Comparison of ENCODE assay signal across 27 cellular contexts in the genomic region with DNA sequence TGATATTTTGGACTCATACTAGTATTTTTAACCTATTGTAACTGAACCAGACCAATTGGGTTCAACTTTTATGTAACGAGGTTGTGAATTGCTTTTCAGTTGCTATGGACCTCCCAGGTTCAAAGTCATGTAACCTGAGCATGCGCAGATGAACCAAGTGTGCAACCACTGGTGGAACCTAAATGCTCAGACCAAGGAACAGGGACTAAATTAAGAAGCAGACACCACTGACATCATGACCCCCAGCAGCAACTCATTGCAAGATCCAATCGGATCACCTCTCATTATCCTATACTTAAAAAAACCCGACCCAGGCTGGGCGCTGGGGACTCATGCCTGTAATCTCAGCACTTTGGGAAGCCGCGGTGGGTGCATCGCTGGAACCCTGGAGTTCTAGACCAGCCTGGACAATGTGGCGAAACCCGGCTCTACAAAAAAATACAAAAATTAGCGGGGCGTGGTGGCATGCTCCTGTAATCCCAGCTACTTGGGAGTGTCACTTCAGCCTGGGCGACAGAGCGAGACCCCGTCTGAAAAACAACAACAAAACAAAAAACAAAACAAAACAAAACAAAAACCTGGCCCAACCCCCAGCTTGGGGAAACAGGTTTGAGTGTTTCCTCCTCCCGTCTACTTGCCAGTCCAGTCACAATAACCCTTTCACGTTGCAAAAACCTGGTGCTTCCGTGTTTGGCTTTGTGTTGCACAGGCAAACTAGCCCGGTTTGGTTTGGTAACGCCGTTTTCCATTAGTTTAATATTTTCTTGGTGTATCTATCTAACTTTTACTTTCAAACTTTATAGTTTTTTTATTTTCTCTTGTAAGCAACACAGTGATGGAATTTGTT. TPM values are rescaled to one million over a fixed set of nuclear protein-coding genes. Genes with fewer than 3 reads are reported as not detected.
DNase-seq lines count a peak whose midpoint lies in the region; ATAC-seq and TF ChIP-seq lines count a peak whose summit lies in the region.
"Had no signal": no experiment of that assay in that cellular context is flagged by ENCODE, and none has a peak within 500 bp of the region (broad histone marks: within the 10 kb centered on the region; RNA-seq: fewer than 3 reads in every experiment).

No MANE protein-coding gene starts in this region.

- H2BK120ac ChIP-seq in trophoblast cell (ENCODE audit: insufficient read depth, low read length, poor library complexity) = no peak overlapping the region

- H3K18ac ChIP-seq in trophoblast cell (ENCODE audit: low read length) = no peak overlapping the region

- CTCF ChIA-PET in HCT116 (lab: Charles Lee) = no interaction called here
- CTCF ChIA-PET in OCI-LY7 (lab: Charles Lee; ENCODE audit: unreplicated experiment) = no interaction called here

- H4K91ac ChIP-seq in trophoblast cell (ENCODE audit: low read depth, low read length) = no peak overlapping the region

- peak overlapping the region; percentile 49 to 64 for H3K4me3 ChIP-seq in HCT116 (replicated peaks in 1 of 2; ENCODE audit: low read depth in 1 of 2, low read length in 2 of 2)
- no peak overlapping the region for H3K4me3 ChIP-seq in OCI-LY7 (ENCODE audit: low read depth, low read length, poor library complexity, severe bottlenecking)
- H3K4me3 ChIP-seq in trophoblast cell (ENCODE audit: low read depth, low read length) = no peak overlapping the region
- H3K4me3 ChIP-seq: esophagus squamous epithelium, PC-9, prostate gland, SJCRH30, skin epidermis, stomach had no signal

- H3K9me2 ChIP-seq in HCT116 (ENCODE audit: insufficient read depth) (no peaks in the 10 kb centered on the region), OCI-LY7 (ENCODE audit: insufficient read depth, low read length) (no peaks in the 10 kb centered on the region)

- no peaks in the 10 kb centered on the region for H3K9me3 ChIP-seq in HCT116 (ENCODE audit: control insufficient read depth in 1 of 2, insufficient read depth in 1 of 2, low read depth in 1 of 2, low read length in 2 of 2)
- no peaks in the 10 kb centered on the region for H3K9me3 ChIP-seq in OCI-LY7 (ENCODE audit: low read length)
- H3K9me3 ChIP-seq in trophoblast cell (ENCODE audit: insufficient read depth, low read depth, low read length) = no peaks in the 10 kb centered on the region
- H3K9me3 ChIP-seq: BE2C, esophagus squamous epithelium, prostate gland, SJCRH30, stomach had no signal

- H3K27me3 ChIP-seq in HCT116 (ENCODE audit: insufficient read depth, low read length) (no peaks in the 10 kb centered on the region), trophoblast cell (ENCODE audit: insufficient read depth, low read length) (no peaks in the 10 kb centered on the region)
- H3K27me3 ChIP-seq: SJCRH30 had no signal

- H4K20me1 ChIP-seq in HCT116 (ENCODE audit: insufficient read depth) = no peaks in the 10 kb centered on the region
- H4K20me1 ChIP-seq in OCI-LY7 (ENCODE audit: insufficient read depth, low read length) = no peaks in the 10 kb centered on the region

- TF ChIP-seq POLR2A in HCT116 (IDR thresholded peaks at IDR 0.05; ENCODE audit: borderline replicate concordance, extremely low read depth, insufficient read depth, insufficient read length) = peak; percentile 72
- no peak for TF ChIP-seq POLR2A in GM18505 (IDR thresholded peaks at IDR 0.05; ENCODE audit: borderline replicate concordance, extremely low read depth, insufficient read depth, insufficient read length)

- TF ChIP-seq RAD21 in HCT116 (IDR thresholded peaks at IDR 0.05; ENCODE audit: low read depth) = no peak

- POLR2A ChIA-PET in HCT116 (lab: Charles Lee) (interaction anchor here (0.8 to 4.3 kb wide), 3 partner anchors 11 to 29 kb away, joined by 3 to 37 read pairs (median 15); a partner anchor contains a TSS), OCI-LY7 (lab: Charles Lee) (interaction anchor here (0.7 to 1.5 kb wide), 6 partner anchors 11 to 1139 kb away, joined by 3 to 6 read pairs (median 4); no protein-coding TSS in a partner anchor)

- H3K9ac ChIP-seq in HCT116 (ENCODE audit: low read length) (peak overlapping the region; percentile 69), trophoblast cell (ENCODE audit: low read length) (no peak overlapping the region)

- H3K79me1 ChIP-seq in trophoblast cell (ENCODE audit: low read length) = no peaks in the 10 kb centered on the region

- H3K27ac ChIP-seq in HCT116 (ENCODE audit: low read depth, low read length) (peak overlapping the region; percentile 73), OCI-LY7 (ENCODE audit: low read depth, low read length, poor library complexity, severe bottlenecking) (no peak overlapping the region), trophoblast cell (ENCODE audit: low read depth, low read length) (no peak overlapping the region)
- H3K27ac ChIP-seq: esophagus squamous epithelium, PC-9, prostate gland, SJCRH30, skin epidermis, stomach had no signal

- no peak overlapping the region for H2AK5ac ChIP-seq in trophoblast cell (ENCODE audit: low read length)

- DNase-seq in HCT116 (ENCODE audit: low read depth, low spot score) = peak; percentile 98
- peak; percentile 5 for DNase-seq in NCI-H187 treated with DMSO at 0.1 percent for 48 hours (lab: John Stamatoyannopoulos, UW)
- no peak for DNase-seq in OCI-LY7 (ENCODE audit: low spot score)
- DNase-seq in trophoblast cell = peak; percentile 91 to 98
- DNase-seq in COLO668 (lab: John Stamatoyannopoulos, UW; ENCODE audit: unreplicated experiment) = no peak
- no peak for DNase-seq in DMS79 (lab: John Stamatoyannopoulos, UW)
- DNase-seq: activated B cell treated with CpG ODN at 0.5 μM for 24 hours; activated CD8-positive, alpha-beta T cell treated with anti-CD3 and anti-CD28 coated beads, Interleukin-2, amount 10 ng/mL, durations not matched to agents 7 days and 5 days; activated naive CD4-positive, alpha-beta T cell treated with anti-CD3 and anti-CD28 coated beads, Interleukin-2, amount 50 U/mL, for 16 hours; activated T-cell treated with anti-CD3 and anti-CD28 coated beads, Interleukin-2, amount 50 U/mL, for 4 hours; BE2C; cerebellar nuclear complex; effector CD8-positive, alpha-beta T cell; esophagus squamous epithelium; HFFc6; Karpas-422; left cardiac atrium; NCI-H1105; NCI-H748 treated with DMSO at 0.1 percent for 48 hours; PC-9; SJCRH30; stimulated activated CD4-positive, alpha-beta T cell treated with anti-CD3 and anti-CD28 coated beads, Interleukin-2, amount 100 ng/mL, for 48 hours; stomach had no signal

- peak overlapping the region; percentile 60 for H4K8ac ChIP-seq in trophoblast cell (ENCODE audit: low read depth, low read length)

- H4K12ac ChIP-seq in trophoblast cell (ENCODE audit: low read depth, low read length) = no peak overlapping the region

- H2BK12ac ChIP-seq in trophoblast cell (ENCODE audit: low read length) = no peak overlapping the region

- no peak overlapping the region for H2BK5ac ChIP-seq in trophoblast cell (ENCODE audit: low read depth, low read length, poor library complexity)

- WGBS in trophoblast cell (ENCODE audit: extremely low coverage, insufficient coverage, insufficient read length) = no CpG with 5 or more reads among the region's 21 CpGs

- no peak overlapping the region for H3K4ac ChIP-seq in trophoblast cell (ENCODE audit: low read depth, low read length)

- H2AFZ ChIP-seq in HCT116 (ENCODE audit: low read depth, low read length, poor library complexity, severe bottlenecking) (peak overlapping the region; percentile 73), OCI-LY7 (ENCODE audit: low read length) (peak overlapping the region; percentile 15; the same call in 1 of the 2 replicates), trophoblast cell (ENCODE audit: insufficient read depth, low read length, poor library complexity) (peak overlapping the region; percentile 63)
- H2AFZ ChIP-seq: PC-9 had no signal

- H3K4me2 ChIP-seq in HCT116 (ENCODE audit: low read length) = peak overlapping the region; percentile 71
- no peak overlapping the region for H3K4me2 ChIP-seq in OCI-LY7 (ENCODE audit: low read length)
- H3K4me2 ChIP-seq in trophoblast cell (ENCODE audit: low read length) = no peak overlapping the region
- H3K4me2 ChIP-seq: PC-9 had no signal

- intact Hi-C loops in HCT116 (cut with micrococcal nuclease) = loop anchor here (1.0 kb wide), 1 partner anchor 11 kb away; a partner anchor contains a TSS
- intact Hi-C loops in OCI-LY7 (cut with micrococcal nuclease; ENCODE audit: unreplicated experiment) = no loop called here

- RAD21 ChIA-PET in HCT116 (lab: Charles Lee; ENCODE audit: low non-redundant PET in 1 of 2, low total read pairs in 2 of 2, uncharacterized antibody in 2 of 2, unreplicated experiment in 2 of 2) = no interaction called here

- H3K79me2 ChIP-seq in HCT116 (ENCODE audit: insufficient read depth, low read length) (no peaks in the 10 kb centered on the region), OCI-LY7 (ENCODE audit: insufficient read depth, low read depth, low read length) (no peaks in the 10 kb centered on the region), trophoblast cell (ENCODE audit: control insufficient read depth, insufficient read depth, low read length, poor library complexity) (no peaks in the 10 kb centered on the region)

- TF ChIP-seq CTCF in HCT116 (IDR thresholded peaks at IDR 0.05 in 2 of 3, conservative IDR thresholded peaks at IDR 0.05 in 1 of 3; ENCODE audit: borderline replicate concordance in 1 of 3, insufficient read depth in 1 of 3, low read depth in 2 of 3, low read length in 2 of 3) (no peak), OCI-LY7 (conservative IDR thresholded peaks at IDR 0.05; ENCODE audit: low read length) (no peak)

- H3K4me1 ChIP-seq in HCT116 (ENCODE audit: control insufficient read depth in 1 of 2, insufficient read depth in 2 of 2, low read length in 2 of 2) = peaks cover 27 to 38% of the 10 kb centered on the region in 2 experiments
- H3K4me1 ChIP-seq in OCI-LY7 (ENCODE audit: insufficient read depth, low read length, poor library complexity, severe bottlenecking) = no peaks in the 10 kb centered on the region
- no peaks in the 10 kb centered on the region for H3K4me1 ChIP-seq in trophoblast cell (ENCODE audit: control insufficient read depth in 1 of 2, insufficient read depth in 2 of 2, low read length in 2 of 2)
- H3K4me1 ChIP-seq: BE2C, esophagus squamous epithelium, prostate gland, SJCRH30, stomach had no signal

- ATAC-seq in HCT116 = peak; percentile 96
- no peak for ATAC-seq in HG02840 (IDR thresholded peaks at IDR 0.05; ENCODE audit: low FRiP score, unreplicated experiment)
- ATAC-seq in GM18505 (IDR thresholded peaks at IDR 0.05; ENCODE audit: unreplicated experiment) = no peak
- ATAC-seq: activated CD8-positive, alpha-beta T cell treated with anti-CD3 and anti-CD28 coated beads, Interleukin-2, amount 10 ng/mL, durations not matched to agents 7 days and 5 days; activated T-cell treated with anti-CD3 and anti-CD28 coated beads, Interleukin-2, amount 50 U/mL, for 4 hours; left cardiac atrium had no signal

- H3K14ac ChIP-seq in trophoblast cell (ENCODE audit: low read length) = no peak overlapping the region

- no peak overlapping the region for H3K23ac ChIP-seq in trophoblast cell (ENCODE audit: low read length)

- BruUV-seq in HCT116 (replicated peaks; lab: Mats Ljungman, UMichigan) = TSS peak; percentile 79
- BruUV-seq in OCI-LY7 (replicated peaks; lab: Mats Ljungman, UMichigan) = no TSS peak

- H3K36me3 ChIP-seq in HCT116 (ENCODE audit: control insufficient read depth in 1 of 2, insufficient read depth in 2 of 2, low read length in 2 of 2) = no peaks in the 10 kb centered on the region
- no peaks in the 10 kb centered on the region for H3K36me3 ChIP-seq in OCI-LY7 (ENCODE audit: insufficient read depth, low read length)
- H3K36me3 ChIP-seq in trophoblast cell (ENCODE audit: control insufficient read depth in 1 of 2, insufficient read depth in 2 of 2, low read length in 2 of 2) = no peaks in the 10 kb centered on the region
- H3K36me3 ChIP-seq: BE2C, esophagus squamous epithelium, prostate gland, SJCRH30, stomach had no signal

RNA-seq across cellular contexts. Expression of a gene that starts 11.3 kb away (rescaled TPM):
- total RNA-seq in HCT116 (2021; ENCODE audit: unreplicated experiment) (36.7 TPM), OCI-LY7 (2022) (19.7 and 24.7 TPM in 2 replicates)
- polyA plus RNA-seq in HCT116 (2012) = 5.4 and 7.2 TPM in 2 replicates
- total RNA-seq in OCI-LY7 (2014; rRNA removed; shearing (Covaris generic)) = 19.0 and 19.4 TPM in 2 replicates
- polyA plus RNA-seq in trophoblast cell (2013) = 12.0 TPM in 2 replicates

Comparison
In these comparisons a context has a peak if more than half of its experiments do, and no peak if none do; other contexts are left out.
1. DNase-seq: peak in HCT116 (single experiment), NCI-H187 treated with DMSO at 0.1 percent for 48 hours (single experiment) and trophoblast cell (2 of 2); none in OCI-LY7 (single experiment), COLO668 (single experiment) and DMS79 (single experiment).
2. H2AFZ ChIP-seq: peak in every context shown above with its lines; median percentile 73 in HCT116; 63 in trophoblast cell; 15 in OCI-LY7.
3. H3K4me3 ChIP-seq: peak in HCT116 (2 of 2); none in OCI-LY7 (single experiment) and trophoblast cell (single experiment).